Comparison of ENCODE assay signal across 10 cellular contexts in the genomic region with DNA sequence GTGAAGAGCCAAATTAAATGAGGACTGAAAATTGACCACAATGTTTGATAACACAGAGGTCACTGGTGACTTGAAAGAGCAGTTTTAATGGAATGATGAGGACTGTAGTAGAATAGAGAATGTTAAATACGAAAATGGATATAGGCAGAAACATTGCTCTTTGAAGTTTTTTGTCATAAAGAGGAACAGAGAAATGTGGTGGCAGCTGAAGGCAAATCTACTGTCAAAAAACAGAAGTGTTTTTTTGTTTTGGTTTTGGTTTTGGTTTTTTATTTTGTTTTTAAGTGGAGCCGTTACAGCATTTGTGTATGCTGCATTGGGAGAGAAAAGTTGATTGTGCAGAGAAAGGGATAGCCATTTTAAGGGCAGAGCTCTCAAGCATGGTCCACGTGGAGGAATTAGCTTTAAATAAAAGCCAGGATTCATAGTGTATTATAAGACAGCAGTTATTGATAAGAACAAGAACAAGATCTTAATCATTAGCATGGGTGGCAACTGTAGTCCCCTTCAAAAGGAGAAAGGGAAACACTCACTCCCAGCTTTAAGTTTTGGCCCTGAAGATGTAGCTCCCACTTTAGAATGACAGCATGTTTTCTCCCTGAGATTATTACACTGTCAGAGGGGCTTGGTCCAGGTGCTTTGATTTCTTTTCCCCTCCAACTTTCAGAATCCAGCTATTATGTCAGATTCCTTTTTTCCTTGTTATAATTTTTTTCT.
A peak's percentile ranks its signal among the peaks of the same experiment; 100 is the strongest.
DNase-seq lines count a peak whose midpoint lies in the region; ATAC-seq and TF ChIP-seq lines count a peak whose summit lies in the region.
"Had no signal": no experiment of that assay in that cellular context is flagged by ENCODE, and none has a peak within 500 bp of the region (broad histone marks: within the 10 kb centered on the region; RNA-seq: fewer than 3 reads in every experiment).

No MANE protein-coding gene starts in this region.

- no peaks in the 10 kb centered on the region for H3K27me3 ChIP-seq in BLaER1

- H3K36me3 ChIP-seq in BLaER1 = no peaks in the 10 kb centered on the region

- H3K27ac ChIP-seq in BLaER1 = peak overlapping the region; percentile 46

- H3K4me1 ChIP-seq in BLaER1 = peaks cover 15% of the 10 kb centered on the region

- peak overlapping the region; percentile 68 for H3K4me2 ChIP-seq in BLaER1

- no peaks in the 10 kb centered on the region for H3K9me3 ChIP-seq in BLaER1

- H3K4me3 ChIP-seq in BLaER1 = peak overlapping the region; percentile 46

- H4K20me1 ChIP-seq in BLaER1 = no peaks in the 10 kb centered on the region

- no peak overlapping the region; the same call in 1 of the 2 replicates for H3K9ac ChIP-seq in BLaER1

- ATAC-seq in HG03060 (IDR thresholded peaks at IDR 0.05; ENCODE audit: low read depth, unreplicated experiment) = peak; percentile 95
- no peak for ATAC-seq in omental fat pad (ENCODE audit: low FRiP score)

- DNase-seq in GM19240 (ENCODE audit: insufficient read length, low spot score) (peak; percentile 8), SKM-1 treated with dmso at 0.1 percent for 144 hours (lab: John Stamatoyannopoulos, UW; ENCODE audit: unreplicated experiment) (peak; percentile 31), A172 (ENCODE audit: low spot score) (no peak), activated gamma-delta T cell (lab: John Stamatoyannopoulos, UW) (no peak), omental fat pad (ENCODE audit: low spot score) (no peak), COLO668 (lab: John Stamatoyannopoulos, UW; ENCODE audit: unreplicated experiment) (no peak)
- DNase-seq: Calu3, small intestine had no signal

- no peak for TF ChIP-seq CTCF in omental fat pad (IDR thresholded peaks at IDR 0.05)

Comparison
In these comparisons a context has a peak if more than half of its experiments do, and no peak if none do; other contexts are left out.
1. DNase-seq: peak in GM19240 (single experiment) and SKM-1 treated with dmso at 0.1 percent for 144 hours (single experiment); none in A172 (single experiment), activated gamma-delta T cell (single experiment), omental fat pad (single experiment) and COLO668 (single experiment).